In the genomic region with DNA sequence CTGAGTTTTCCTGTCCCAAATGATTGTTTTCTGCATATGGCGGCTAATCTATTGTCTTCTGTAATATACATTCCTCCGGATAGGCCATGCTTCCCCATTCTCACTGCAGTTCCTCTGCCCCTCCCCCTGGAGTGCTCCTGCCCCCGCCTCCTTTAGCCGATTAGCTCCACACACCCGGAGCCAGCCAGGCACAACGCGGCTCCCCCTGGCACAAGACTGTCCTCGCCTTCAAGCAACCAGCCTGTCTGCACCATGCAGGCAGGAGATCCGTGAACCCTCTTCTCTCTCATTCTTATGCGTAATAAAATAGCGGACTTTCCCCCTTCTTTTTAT, we compare ENCODE assay signal across 9 cellular contexts. TPM values are rescaled to one million over a fixed set of nuclear protein-coding genes. Genes with fewer than 3 reads are reported as not detected.
DNase-seq lines count a peak whose midpoint lies in the region; ATAC-seq, FAIRE-seq and TF ChIP-seq lines count a peak whose summit lies in the region.
"Had no signal": no experiment of that assay in that cellular context is flagged by ENCODE, and none has a peak within 500 bp of the region (broad histone marks: within the 10 kb centered on the region; RNA-seq: fewer than 3 reads in every experiment).

No MANE protein-coding gene starts in this region.

- no peak for FAIRE-seq in RCC 7860 (lab: Jason Lieb, UNC)

- H3K4me1 ChIP-seq in BE2C (peaks cover 7% of the 10 kb centered on the region; the same call in 1 of the 2 replicates), HAP-1 (peaks cover 3% of the 10 kb centered on the region; the same call in 1 of the 2 replicates), psoas muscle (no peaks in the 10 kb centered on the region)

- no peak overlapping the region for H3K27ac Mint-ChIP-seq in activated CD4-positive, alpha-beta T cell treated with anti-CD3 and anti-CD28 coated beads, Interleukin-2, amount 10 ng/mL, durations not matched to agents 7 days and 5 days
- H3K27ac Mint-ChIP-seq: activated naive CD8-positive, alpha-beta T cell treated with anti-CD3 and anti-CD28 coated beads, Interleukin-2, amount 10 ng/mL, durations not matched to agents 7 days and 5 days had no signal

- H3K27ac ChIP-seq in psoas muscle = no peak overlapping the region

- H3K36me3 ChIP-seq in BE2C = no peaks in the 10 kb centered on the region
- H3K36me3 ChIP-seq in HAP-1 (replicated peaks) = no peaks in the 10 kb centered on the region
- no peaks in the 10 kb centered on the region for H3K36me3 ChIP-seq in psoas muscle (ENCODE audit: insufficient read depth in 1 of 2, low read depth in 1 of 2)

- CTCF ChIA-PET in activated CD4-positive, alpha-beta T cell treated with anti-CD3 and anti-CD28 coated beads, Interleukin-2, amount 10 ng/mL, durations not matched to agents 7 days and 5 days (lab: Charles Lee) = no interaction called here

- intact Hi-C loops in head of caudate nucleus (cut with DNase I) = loop anchor here (10.0 kb wide), 1 partner anchor 54 kb away; no protein-coding TSS in a partner anchor
- intact Hi-C loops in psoas muscle (cut with DNase I) = no loop called here

- H3K9me3 Mint-ChIP-seq in activated CD4-positive, alpha-beta T cell treated with anti-CD3 and anti-CD28 coated beads, Interleukin-2, amount 10 ng/mL, durations not matched to agents 7 days and 5 days = no peaks in the 10 kb centered on the region
- H3K9me3 Mint-ChIP-seq: activated naive CD8-positive, alpha-beta T cell treated with anti-CD3 and anti-CD28 coated beads, Interleukin-2, amount 10 ng/mL, durations not matched to agents 7 days and 5 days had no signal

- peaks cover 25% of the 10 kb centered on the region for H3K4me1 Mint-ChIP-seq in activated CD4-positive, alpha-beta T cell treated with anti-CD3 and anti-CD28 coated beads, Interleukin-2, amount 10 ng/mL, durations not matched to agents 7 days and 5 days

- H3K27me3 ChIP-seq in BE2C (no peaks in the 10 kb centered on the region), HAP-1 (ENCODE audit: low read depth) (peaks cover 5% of the 10 kb centered on the region), psoas muscle (ENCODE audit: insufficient read depth in 3 of 3, low read length in 2 of 3) (peaks cover 0 to 38% (median 3%) of the 10 kb centered on the region in 3 donors)

- H3K4me3 Mint-ChIP-seq in activated CD4-positive, alpha-beta T cell treated with anti-CD3 and anti-CD28 coated beads, Interleukin-2, amount 10 ng/mL, durations not matched to agents 7 days and 5 days = no peak overlapping the region
- H3K4me3 Mint-ChIP-seq: activated naive CD8-positive, alpha-beta T cell treated with anti-CD3 and anti-CD28 coated beads, Interleukin-2, amount 10 ng/mL, durations not matched to agents 7 days and 5 days had no signal

- peak overlapping the region; percentile 69 for H3K4me3 ChIP-seq in BE2C (ENCODE audit: low read depth, low read length)
- no peak overlapping the region for H3K4me3 ChIP-seq in HAP-1
- peak overlapping the region; percentile 67 for H3K4me3 ChIP-seq in psoas muscle

- in situ Hi-C loops in HAP-1 (cut with MboI; ENCODE audit: low sequenced_read_pairs) = no loop called here

- WGBS in psoas muscle, 3 donors = 18 to 42% (median 21%) methylated on average over 11 of the region's 11 CpGs

- DNase-seq in BE2C = peak; percentile 65
- peak; percentile 30 to 59 for DNase-seq in HAP-1 (ENCODE audit: low spot score in 2 of 2)
- peak; percentile 33 for DNase-seq in RCC 7860 (ENCODE audit: low spot score)
- peak; percentile 60 to 88 (median 78) for DNase-seq in head of caudate nucleus
- DNase-seq in psoas muscle = no peak
- DNase-seq in activated CD4-positive, alpha-beta T cell treated with anti-CD3 and anti-CD28 coated beads, Interleukin-2, amount 10 ng/mL, durations not matched to agents 7 days and 5 days = no peak
- DNase-seq: activated naive CD8-positive, alpha-beta T cell treated with anti-CD3 and anti-CD28 coated beads, Interleukin-2, amount 10 ng/mL, durations not matched to agents 7 days and 5 days had no signal

- POLR2A ChIA-PET in activated CD4-positive, alpha-beta T cell treated with anti-CD3 and anti-CD28 coated beads, Interleukin-2, amount 10 ng/mL, durations not matched to agents 7 days and 5 days (lab: Charles Lee) = no interaction called here

- peaks cover 80% of the 10 kb centered on the region for H3K27me3 Mint-ChIP-seq in activated CD4-positive, alpha-beta T cell treated with anti-CD3 and anti-CD28 coated beads, Interleukin-2, amount 10 ng/mL, durations not matched to agents 7 days and 5 days

- H3K9me3 ChIP-seq in BE2C (no peaks in the 10 kb centered on the region), HAP-1 (no peaks in the 10 kb centered on the region), psoas muscle (no peaks in the 10 kb centered on the region)

- H3K36me3 Mint-ChIP-seq in activated CD4-positive, alpha-beta T cell treated with anti-CD3 and anti-CD28 coated beads, Interleukin-2, amount 10 ng/mL, durations not matched to agents 7 days and 5 days (ENCODE audit: low read depth) = no peaks in the 10 kb centered on the region
- H3K36me3 Mint-ChIP-seq: activated naive CD8-positive, alpha-beta T cell treated with anti-CD3 and anti-CD28 coated beads, Interleukin-2, amount 10 ng/mL, durations not matched to agents 7 days and 5 days had no signal

- no peak for TF ChIP-seq CTCF in BE2C (IDR thresholded peaks at IDR 0.05; ENCODE audit: low read depth, low read length)
- no peak for TF ChIP-seq CTCF in psoas muscle (IDR thresholded peaks at IDR 0.05)

- ATAC-seq in psoas muscle (no peak), HG03159 (IDR thresholded peaks at IDR 0.05; ENCODE audit: unreplicated experiment) (no peak), HG02852 (IDR thresholded peaks at IDR 0.05; ENCODE audit: unreplicated experiment) (no peak)

RNA-seq across cellular contexts. Expression of a gene that starts 18.0 kb away (rescaled TPM):
- polyA plus RNA-seq in BE2C (2012; ENCODE audit: insufficient read depth, insufficient read length, low read depth) = 4.8 TPM
- total RNA-seq in psoas muscle = 1 to 10 TPM in 1 of 4 donors, under 1 TPM in 3; 0.17 to 1.3 (median 0.36) TPM
- polyA plus RNA-seq in psoas muscle = under 1 TPM; 0.12 to 0.25 (median 0.18) TPM
- total RNA-seq in activated CD4-positive, alpha-beta T cell treated with anti-CD3 and anti-CD28 coated beads, Interleukin-2, amount 10 ng/mL, durations not matched to agents 7 days and 5 days = not detected
- total RNA-seq: activated naive CD8-positive, alpha-beta T cell treated with anti-CD3 and anti-CD28 coated beads, Interleukin-2, amount 10 ng/mL, durations not matched to agents 7 days and 5 days had no signal

Comparison
In these comparisons a context has a peak if more than half of its experiments do, and no peak if none do; other contexts are left out.
1. DNase-seq: peak in BE2C (single experiment), HAP-1 (2 of 2), RCC 7860 (single experiment) and head of caudate nucleus (42 of 42); none in psoas muscle (0 of 2) and activated CD4-positive, alpha-beta T cell treated with anti-CD3 and anti-CD28 coated beads, Interleukin-2, amount 10 ng/mL, durations not matched to agents 7 days and 5 days (single experiment).